ENCODE assay signal across 39 cellular contexts in genomic region chr1:18401921-18402320, GRCh38.
"Had no signal": no experiment of that assay in that cellular context is flagged by ENCODE, and none has a peak within 500 bp of the region (broad histone marks: within the 10 kb centered on the region; RNA-seq: fewer than 3 reads in every experiment).

No MANE protein-coding gene starts in this region.

- H3K9me3 Mint-ChIP-seq: activated naive CD4-positive, alpha-beta T cell treated with anti-CD3 and anti-CD28 coated beads for 36 hours; activated naive CD4-positive, alpha-beta T cell treated with anti-CD3 and anti-CD28 coated beads, Interleukin-2, amount 10 ng/mL, durations not matched to agents 7 days and 5 days; activated naive CD4-positive, alpha-beta T cell treated with anti-CD3 and anti-CD28 coated beads, Interleukin-2, amount 50 U/mL, for 24 hours; activated naive CD4-positive, alpha-beta T cell treated with anti-CD3 and anti-CD28 coated beads, Interleukin-2, amount 50 U/mL, for 72 hours; activated naive CD8-positive, alpha-beta T cell treated with anti-CD3 and anti-CD28 coated beads for 36 hours; activated naive CD8-positive, alpha-beta T cell treated with anti-CD3 and anti-CD28 coated beads, Interleukin-2, amount 10 ng/mL, durations not matched to agents 7 days and 5 days; activated naive CD8-positive, alpha-beta T cell treated with anti-CD3 and anti-CD28 coated beads, Interleukin-2, amount 50 U/mL, for 24 hours; activated T-cell treated with anti-CD3 and anti-CD28 coated beads, Interleukin-2, amount 50 U/mL, for 24 hours; activated T-cell treated with anti-CD3 and anti-CD28 coated beads, Interleukin-2, amount 50 U/mL, for 4 hours; activated T-cell treated with anti-CD3 and anti-CD28 coated beads, Interleukin-2, amount 50 U/mL, for 72 hours; activated T-helper 1 cell treated with anti-CD3 and anti-CD28 coated beads, Interleukin-12 subunit alpha, Interleukin-12 subunit beta, Interleukin-2, Interleukin-4 antibody, amounts not matched to agents 30 ng/mL and 10 ng/mL and 1 ng/mL, durations not matched to agents 14 hours and 24 hours and 36 hours; activated T-helper 17 cell treated with anti-CD3 and anti-CD28 coated beads, Interleukin-2, amount 50 U/mL, for 72 hours; activated T-helper 2 cell treated with anti-CD3 and anti-CD28 coated beads, Interferon-gamma antibody, Interleukin-2, Interleukin-4, amounts not matched to agents 10 μg/mL and 5 μg/mL and 100 μg/mL, durations not matched to agents 14 hours and 24 hours and 36 hours; central memory CD8-positive, alpha-beta T cell had no signal

- H3K36me3 Mint-ChIP-seq: activated naive CD4-positive, alpha-beta T cell treated with anti-CD3 and anti-CD28 coated beads, Interleukin-2, amount 10 ng/mL, durations not matched to agents 7 days and 5 days; activated naive CD4-positive, alpha-beta T cell treated with anti-CD3 and anti-CD28 coated beads, Interleukin-2, amount 50 U/mL, for 24 hours; activated naive CD4-positive, alpha-beta T cell treated with anti-CD3 and anti-CD28 coated beads, Interleukin-2, amount 50 U/mL, for 72 hours; activated naive CD8-positive, alpha-beta T cell; activated naive CD8-positive, alpha-beta T cell treated with anti-CD3 and anti-CD28 coated beads for 36 hours; activated naive CD8-positive, alpha-beta T cell treated with anti-CD3 and anti-CD28 coated beads, Interleukin-2, amount 10 ng/mL, durations not matched to agents 7 days and 5 days; brain had no signal

- H3K4me3 Mint-ChIP-seq: activated naive CD4-positive, alpha-beta T cell treated with anti-CD3 and anti-CD28 coated beads for 36 hours; activated naive CD4-positive, alpha-beta T cell treated with anti-CD3 and anti-CD28 coated beads, Interleukin-2, amount 10 ng/mL, durations not matched to agents 7 days and 5 days; activated naive CD4-positive, alpha-beta T cell treated with anti-CD3 and anti-CD28 coated beads, Interleukin-2, amount 50 U/mL, for 24 hours; activated naive CD8-positive, alpha-beta T cell; activated naive CD8-positive, alpha-beta T cell treated with anti-CD3 and anti-CD28 coated beads for 36 hours; activated naive CD8-positive, alpha-beta T cell treated with anti-CD3 and anti-CD28 coated beads, Interleukin-2, amount 10 ng/mL, durations not matched to agents 7 days and 5 days; activated naive CD8-positive, alpha-beta T cell treated with anti-CD3 and anti-CD28 coated beads, Interleukin-2, amount 50 U/mL, for 24 hours; activated T-cell treated with anti-CD3 and anti-CD28 coated beads, Interleukin-2, amount 50 U/mL, for 24 hours; activated T-cell treated with anti-CD3 and anti-CD28 coated beads, Interleukin-2, amount 50 U/mL, for 4 hours; activated T-cell treated with anti-CD3 and anti-CD28 coated beads, Interleukin-2, amount 50 U/mL, for 72 hours; activated T-helper 1 cell treated with anti-CD3 and anti-CD28 coated beads, Interleukin-12 subunit alpha, Interleukin-12 subunit beta, Interleukin-2, Interleukin-4 antibody, amounts not matched to agents 30 ng/mL and 10 ng/mL and 1 ng/mL, durations not matched to agents 14 hours and 24 hours and 36 hours; activated T-helper 17 cell treated with anti-CD3 and anti-CD28 coated beads, Interleukin-2, amount 50 U/mL, for 72 hours; brain; central memory CD8-positive, alpha-beta T cell had no signal

- H3K4me3 ChIP-seq: adrenal gland, ascending aorta, body of pancreas, breast epithelium, cardiac muscle cell had no signal

- FAIRE-seq: astrocyte, bronchial epithelial cell had no signal

- H3K9me3 ChIP-seq: adrenal gland, ascending aorta had no signal

- H3K27me3 ChIP-seq: adrenal gland, ascending aorta, body of pancreas, brain microvascular endothelial cell, cardiac muscle cell had no signal

- H3K36me3 ChIP-seq: adrenal gland, ascending aorta, brain microvascular endothelial cell, breast epithelium, cardiac muscle cell had no signal

- H3K27ac ChIP-seq: adrenal gland, ascending aorta, body of pancreas, brain microvascular endothelial cell, breast epithelium, cardiac muscle cell had no signal

- DNase-seq: activated effector memory CD4-positive, alpha-beta T cell treated with anti-CD3 and anti-CD28 coated beads, Interleukin-2, amount 50 U/mL, for 16 hours; activated effector memory CD4-positive, alpha-beta T cell treated with Interleukin-2 at 50 U/mL for 16 hours; activated gamma-delta T cell; activated gamma-delta T cell treated with Interleukin-2 at 50 U/mL for 16 hours; activated naive CD4-positive, alpha-beta T cell; activated naive CD4-positive, alpha-beta T cell treated with anti-CD3 and anti-CD28 coated beads for 36 hours; activated naive CD4-positive, alpha-beta T cell treated with anti-CD3 and anti-CD28 coated beads, Interleukin-2, amount 10 ng/mL, durations not matched to agents 7 days and 5 days; activated naive CD4-positive, alpha-beta T cell treated with anti-CD3 and anti-CD28 coated beads, Interleukin-2, amount 50 U/mL, for 16 hours; activated naive CD4-positive, alpha-beta T cell treated with Interleukin-2 at 50 U/mL for 16 hours; activated naive CD8-positive, alpha-beta T cell treated with anti-CD3 and anti-CD28 coated beads for 36 hours; activated naive CD8-positive, alpha-beta T cell treated with anti-CD3 and anti-CD28 coated beads, Interleukin-2, amount 10 ng/mL, durations not matched to agents 7 days and 5 days; activated naive CD8-positive, alpha-beta T cell treated with anti-CD3 and anti-CD28 coated beads, Interleukin-2, amount 50 U/mL, for 24 hours; activated T-cell treated with anti-CD3 and anti-CD28 coated beads, Interleukin-2, amount 50 U/mL, for 24 hours; activated T-cell treated with anti-CD3 and anti-CD28 coated beads, Interleukin-2, amount 50 U/mL, for 4 hours; activated T-cell treated with anti-CD3 and anti-CD28 coated beads, Interleukin-2, amount 50 U/mL, for 48 hours; activated T-cell treated with anti-CD3 and anti-CD28 coated beads, Interleukin-2, amount 50 U/mL, for 72 hours; adrenal gland; amniotic stem cell; amygdala; anterior cingulate cortex; aorta; body of pancreas; brain microvascular endothelial cell; caudate nucleus; central memory CD4-positive, alpha-beta T cell; cerebellar nuclear complex had no signal

- ATAC-seq: activated naive CD4-positive, alpha-beta T cell treated with anti-CD3 and anti-CD28 coated beads, Interleukin-2, amount 50 U/mL, for 72 hours; activated naive CD8-positive, alpha-beta T cell treated with anti-CD3 and anti-CD28 coated beads, Interleukin-2, amount 50 U/mL, for 24 hours; activated T-cell treated with anti-CD3 and anti-CD28 coated beads, Interleukin-2, amount 50 U/mL, for 4 hours; activated T-cell treated with anti-CD3 and anti-CD28 coated beads, Interleukin-2, amount 50 U/mL, for 72 hours; activated T-helper 17 cell treated with anti-CD3 and anti-CD28 coated beads, Interleukin-2, amount 50 U/mL, for 72 hours; body of pancreas had no signal

- H3K27ac Mint-ChIP-seq: activated naive CD4-positive, alpha-beta T cell treated with anti-CD3 and anti-CD28 coated beads for 36 hours; activated naive CD4-positive, alpha-beta T cell treated with anti-CD3 and anti-CD28 coated beads, Interleukin-2, amount 10 ng/mL, durations not matched to agents 7 days and 5 days; activated naive CD4-positive, alpha-beta T cell treated with anti-CD3 and anti-CD28 coated beads, Interleukin-2, amount 50 U/mL, for 24 hours; activated naive CD4-positive, alpha-beta T cell treated with anti-CD3 and anti-CD28 coated beads, Interleukin-2, amount 50 U/mL, for 72 hours; activated naive CD8-positive, alpha-beta T cell; activated naive CD8-positive, alpha-beta T cell treated with anti-CD3 and anti-CD28 coated beads for 36 hours; activated naive CD8-positive, alpha-beta T cell treated with anti-CD3 and anti-CD28 coated beads, Interleukin-2, amount 10 ng/mL, durations not matched to agents 7 days and 5 days; activated naive CD8-positive, alpha-beta T cell treated with anti-CD3 and anti-CD28 coated beads, Interleukin-2, amount 50 U/mL, for 24 hours; activated T-cell treated with anti-CD3 and anti-CD28 coated beads, Interleukin-2, amount 50 U/mL, for 24 hours; activated T-cell treated with anti-CD3 and anti-CD28 coated beads, Interleukin-2, amount 50 U/mL, for 72 hours; activated T-helper 1 cell treated with anti-CD3 and anti-CD28 coated beads, Interleukin-12 subunit alpha, Interleukin-12 subunit beta, Interleukin-2, Interleukin-4 antibody, amounts not matched to agents 30 ng/mL and 10 ng/mL and 1 ng/mL, durations not matched to agents 14 hours and 24 hours and 36 hours; activated T-helper 17 cell treated with anti-CD3 and anti-CD28 coated beads, Interleukin-2, amount 50 U/mL, for 72 hours; activated T-helper 2 cell treated with anti-CD3 and anti-CD28 coated beads, Interferon-gamma antibody, Interleukin-2, Interleukin-4, amounts not matched to agents 10 μg/mL and 5 μg/mL and 100 μg/mL, durations not matched to agents 14 hours and 24 hours and 36 hours; brain had no signal

- H3K4me1 ChIP-seq: adrenal gland, ascending aorta, body of pancreas, breast epithelium had no signal

- H3K4me1 Mint-ChIP-seq: activated naive CD4-positive, alpha-beta T cell treated with anti-CD3 and anti-CD28 coated beads, Interleukin-2, amount 10 ng/mL, durations not matched to agents 7 days and 5 days; activated naive CD4-positive, alpha-beta T cell treated with anti-CD3 and anti-CD28 coated beads, Interleukin-2, amount 50 U/mL, for 24 hours; activated naive CD8-positive, alpha-beta T cell treated with anti-CD3 and anti-CD28 coated beads for 36 hours; activated naive CD8-positive, alpha-beta T cell treated with anti-CD3 and anti-CD28 coated beads, Interleukin-2, amount 10 ng/mL, durations not matched to agents 7 days and 5 days; activated naive CD8-positive, alpha-beta T cell treated with anti-CD3 and anti-CD28 coated beads, Interleukin-2, amount 50 U/mL, for 24 hours; activated T-helper 17 cell treated with anti-CD3 and anti-CD28 coated beads, Interleukin-2, amount 50 U/mL, for 72 hours; central memory CD8-positive, alpha-beta T cell had no signal
